Comparison of ENCODE assay signal across 10 cellular contexts in genomic region chr15:71237456-71238188, GRCh38.
DNase-seq lines count a peak whose midpoint lies in the region; ATAC-seq, FAIRE-seq and TF ChIP-seq lines count a peak whose summit lies in the region.
"Had no signal": no experiment of that assay in that cellular context is flagged by ENCODE, and none has a peak within 500 bp of the region (broad histone marks: within the 10 kb centered on the region; RNA-seq: fewer than 3 reads in every experiment).

No MANE protein-coding gene starts in this region.

- H3K4me3 ChIP-seq in kidney (ENCODE audit: low read length in 2 of 2) = no peak overlapping the region
- no peak overlapping the region for H3K4me3 ChIP-seq in CD4-positive, alpha-beta memory T cell (ENCODE audit: low read length in 2 of 2)
- H3K4me3 ChIP-seq in upper lobe of right lung = no peak overlapping the region

- peaks cover 5% of the 10 kb centered on the region for H3K27me3 Mint-ChIP-seq in brain
- H3K27me3 Mint-ChIP-seq in CD4-positive, alpha-beta memory T cell = peaks cover 8 to 15% of the 10 kb centered on the region in 2 donors

- H3K4me1 Mint-ChIP-seq in brain = peaks cover 38% of the 10 kb centered on the region
- H3K4me1 Mint-ChIP-seq in CD4-positive, alpha-beta memory T cell = no peaks in the 10 kb centered on the region
- H3K4me1 Mint-ChIP-seq: CD4-positive, CD25-positive, alpha-beta regulatory T cell; memory B cell had no signal

- TF ChIP-seq CTCF in brain (conservative IDR thresholded peaks at IDR 0.05) = no peak
- no peak for TF ChIP-seq CTCF in kidney (IDR thresholded peaks at IDR 0.05; ENCODE audit: borderline replicate concordance, extremely low read depth, insufficient read depth)
- no peak for TF ChIP-seq CTCF in GM13976 (IDR thresholded peaks at IDR 0.05; ENCODE audit: borderline replicate concordance, control extremely low read depth, extremely low read depth, insufficient read depth, missing control alignments)
- TF ChIP-seq CTCF in upper lobe of right lung (IDR thresholded peaks at IDR 0.05) = no peak

- no peak overlapping the region for H3K9ac ChIP-seq in kidney (ENCODE audit: low read length in 2 of 2)

- no peak overlapping the region for H3K4me3 Mint-ChIP-seq in brain
- H3K4me3 Mint-ChIP-seq in CD4-positive, alpha-beta memory T cell = no peak overlapping the region
- H3K4me3 Mint-ChIP-seq: memory B cell had no signal

- peak; percentile 97 for DNase-seq in A172 (ENCODE audit: low spot score)
- peak; percentile 90 for DNase-seq in HS-5 (ENCODE audit: low read depth)
- DNase-seq in kidney = peak; percentile 75
- DNase-seq in GM13976 (ENCODE audit: low spot score) = no peak
- DNase-seq in CD4-positive, alpha-beta memory T cell = no peak
- DNase-seq in upper lobe of right lung = no peak
- DNase-seq: CD4-positive, CD25-positive, alpha-beta regulatory T cell had no signal

- no peak for ATAC-seq in GM18909 (IDR thresholded peaks at IDR 0.05; ENCODE audit: poor library complexity, unreplicated experiment)
- ATAC-seq in upper lobe of right lung = no peak

- POLR2A ChIA-PET in CD4-positive, alpha-beta memory T cell (lab: Charles Lee; ENCODE audit: partially characterized antibody) = no interaction called here

- H3K9me3 Mint-ChIP-seq in brain = peaks cover 0 to 2% (median 0%) of the 10 kb centered on the region in 5 experiments
- peaks cover 0 to 4% (median 0%) of the 10 kb centered on the region in 8 donors for H3K9me3 Mint-ChIP-seq in CD4-positive, alpha-beta memory T cell
- H3K9me3 Mint-ChIP-seq: memory B cell had no signal

- CTCF ChIA-PET in CD4-positive, alpha-beta memory T cell (lab: Charles Lee; ENCODE audit: partially characterized antibody) = no interaction called here

- in situ Hi-C loops in GM13976 (cut with MboI; ENCODE audit: low sequenced_read_pairs, unreplicated experiment) = no loop called here

- no peaks in the 10 kb centered on the region for H3K27me3 ChIP-seq in CD4-positive, alpha-beta memory T cell (ENCODE audit: insufficient read depth, low read length)
- H3K27me3 ChIP-seq in upper lobe of right lung = no peaks in the 10 kb centered on the region

- H3K36me3 ChIP-seq in kidney (ENCODE audit: control insufficient read depth in 1 of 2, insufficient read depth in 2 of 2, low read length in 2 of 2) (no peaks in the 10 kb centered on the region), upper lobe of right lung (no peaks in the 10 kb centered on the region)
- no peaks in the 10 kb centered on the region for H3K36me3 ChIP-seq in CD4-positive, alpha-beta memory T cell (ENCODE audit: insufficient read depth, low read length)

- H3K27ac Mint-ChIP-seq in brain = peak overlapping the region in 3 of 5 experiments; percentile 29 to 81 (median 71)
- no peak overlapping the region for H3K27ac Mint-ChIP-seq in CD4-positive, alpha-beta memory T cell
- H3K27ac Mint-ChIP-seq: CD4-positive, CD25-positive, alpha-beta regulatory T cell; memory B cell had no signal

- intact Hi-C loops in kidney (cut with DNase I) (no loop called here), upper lobe of right lung (cut with DNase I) (no loop called here)
- intact Hi-C loops in CD4-positive, alpha-beta memory T cell (cut with micrococcal nuclease) = no loop called here

- no peaks in the 10 kb centered on the region for H3K9me3 ChIP-seq in kidney (ENCODE audit: control insufficient read depth in 1 of 2, low read length in 2 of 2)
- no peaks in the 10 kb centered on the region for H3K9me3 ChIP-seq in CD4-positive, alpha-beta memory T cell (ENCODE audit: control insufficient read depth in 1 of 2, low read length in 2 of 2)
- no peaks in the 10 kb centered on the region for H3K9me3 ChIP-seq in upper lobe of right lung

- H3K4me1 ChIP-seq in kidney (ENCODE audit: control insufficient read depth in 1 of 2, insufficient read depth in 1 of 2, low read depth in 1 of 2, low read length in 2 of 2) = peaks cover 0 to 5% of the 10 kb centered on the region in 2 donors
- H3K4me1 ChIP-seq in CD4-positive, alpha-beta memory T cell (ENCODE audit: insufficient read depth, low read length) = no peaks in the 10 kb centered on the region
- H3K4me1 ChIP-seq in upper lobe of right lung = no peaks in the 10 kb centered on the region

- H3K27ac ChIP-seq in kidney (ENCODE audit: low read depth in 2 of 2, low read length in 2 of 2) (no peak overlapping the region), upper lobe of right lung (no peak overlapping the region)
- H3K27ac ChIP-seq in CD4-positive, alpha-beta memory T cell (ENCODE audit: low read depth, low read length) = no peak overlapping the region

- no peak for FAIRE-seq in kidney (lab: Jason Lieb, UNC)

- H3K36me3 Mint-ChIP-seq in brain = no peaks in the 10 kb centered on the region
- H3K36me3 Mint-ChIP-seq in CD4-positive, alpha-beta memory T cell = no peaks in the 10 kb centered on the region
- H3K36me3 Mint-ChIP-seq: CD4-positive, CD25-positive, alpha-beta regulatory T cell; memory B cell had no signal

Comparison
In these comparisons a context has a peak if more than half of its experiments do, and no peak if none do; other contexts are left out.
1. DNase-seq: peak in A172 (single experiment), HS-5 (single experiment) and kidney (single experiment); none in GM13976 (single experiment), CD4-positive, alpha-beta memory T cell (0 of 5) and upper lobe of right lung (single experiment).
2. H3K27ac Mint-ChIP-seq: peak in brain (3 of 5); none in CD4-positive, alpha-beta memory T cell (0 of 7).